Comparison of ENCODE assay signal across 14 cellular contexts in genomic region chrX:71989768-71990167, GRCh38.
DNase-seq lines count a peak whose midpoint lies in the region; ATAC-seq, FAIRE-seq and TF ChIP-seq lines count a peak whose summit lies in the region.
"Had no signal": no experiment of that assay in that cellular context is flagged by ENCODE, and none has a peak within 500 bp of the region (broad histone marks: within the 10 kb centered on the region; RNA-seq: fewer than 3 reads in every experiment).

No MANE protein-coding gene starts in this region.

- CTCF ChIA-PET in A549 (lab: Yijun Ruan, JAX) = interaction anchor here (1.1 to 4.3 kb wide), 3 partner anchors 9 to 137 kb away, joined by 3 to 20 read pairs (median 3); no protein-coding TSS in a partner anchor

- no peak for TF ChIP-seq EP300 in A549 (IDR thresholded peaks at IDR 0.05)

- POLR2A ChIA-PET in A549 (lab: Yijun Ruan, JAX) = no interaction called here

- no peak for FAIRE-seq in A549 (lab: Jason Lieb, UNC)

- no peaks in the 10 kb centered on the region for H3K36me3 ChIP-seq in left lung

- H3K27ac ChIP-seq in A549 (no peak overlapping the region), left lung (no peak overlapping the region)

- TF ChIP-seq POLR2A in A549 (IDR thresholded peaks at IDR 0.05; ENCODE audit: low read length) = no peak

- H3K9me3 ChIP-seq in A549 (no peaks in the 10 kb centered on the region), left lung (no peaks in the 10 kb centered on the region)

- peak in 1 of 2 experiments; percentile 40; a peak in 1 of 6 replicates for ATAC-seq in A549
- ATAC-seq in left lung = peak; percentile 34
- ATAC-seq in GM18870 (IDR thresholded peaks at IDR 0.05; ENCODE audit: unreplicated experiment) = no peak

- intact Hi-C loops in left lung (cut with DNase I) = no loop called here

- no peaks in the 10 kb centered on the region for H3K27me3 ChIP-seq in left lung

- TF ChIP-seq RAD21 in A549 (conservative IDR thresholded peaks at IDR 0.05 in 1 of 2, IDR thresholded peaks at IDR 0.05 in 1 of 2) = no peak

- WGBS in A549 (ENCODE audit: missing lambda C conversion rate) = 34% methylated on average over 8 of the region's 8 CpGs

- no peak overlapping the region for H3K4me3 ChIP-seq in A549
- no peak overlapping the region for H3K4me3 ChIP-seq in cardiac fibroblast (replicated peaks in 1 of 2; ENCODE audit: low read depth in 2 of 2, low read length in 2 of 2)
- no peak overlapping the region for H3K4me3 ChIP-seq in left lung

- no peaks in the 10 kb centered on the region for H3K4me1 ChIP-seq in A549
- no peaks in the 10 kb centered on the region for H3K4me1 ChIP-seq in left lung

- DNase-seq in A549 (ENCODE audit: low read depth in 1 of 2, low spot score in 1 of 2) (peak in 1 of 2 experiments; percentile 44), HCEC 1CT (peak; percentile 48), cardiac fibroblast (ENCODE audit: low read depth in 2 of 2) (peak; percentile 46 to 77), left lung (no peak), glomerular visceral epithelial cell (ENCODE audit: extremely low spot score) (no peak), iPS-NIHi11 (ENCODE audit: low spot score) (no peak)
- no peak for DNase-seq in effector CD8-positive, alpha-beta T cell (lab: John Stamatoyannopoulos, UW)
- DNase-seq: activated CD4-positive, alpha-beta memory T cell treated with anti-CD3 and anti-CD28 coated beads, Interleukin-2, amount 10 ng/mL, durations not matched to agents 7 days and 5 days; DMS 273 treated with DMSO at 0.1 percent for 48 hours; effector memory CD4-positive, alpha-beta T cell; KG1; NCI-H774; SHP77 had no signal

- H3K4me2 ChIP-seq in A549 = no peak overlapping the region

- TF ChIP-seq CTCF in A549 (IDR thresholded peaks at IDR 0.05) = no peak
- TF ChIP-seq CTCF in cardiac fibroblast (IDR thresholded peaks at IDR 0.05; ENCODE audit: low read depth, low read length) = no peak
- no peak for TF ChIP-seq CTCF in left lung (IDR thresholded peaks at IDR 0.05)

TF ChIP-seq in A549, 52 proteins besides CTCF, POLR2A, EP300 and RAD21:
- TF ChIP-seq MAX (IDR thresholded peaks at IDR 0.05) = 0 out of 2 replicates have a peak, but pooled peaks have one; percentile 14
- no peak for TF ChIP-seq HEYL (CRISPR knock-in tag; IDR thresholded peaks at IDR 0.05)

Comparison
In these comparisons a context has a peak if more than half of its experiments do, and no peak if none do; other contexts are left out.
1. DNase-seq: peak in HCEC 1CT (single experiment) and cardiac fibroblast (2 of 2); none in left lung (0 of 2), glomerular visceral epithelial cell (single experiment), effector CD8-positive, alpha-beta T cell (single experiment) and iPS-NIHi11 (single experiment).